19 cellular contexts compared by ENCODE assay signal in the genomic region with DNA sequence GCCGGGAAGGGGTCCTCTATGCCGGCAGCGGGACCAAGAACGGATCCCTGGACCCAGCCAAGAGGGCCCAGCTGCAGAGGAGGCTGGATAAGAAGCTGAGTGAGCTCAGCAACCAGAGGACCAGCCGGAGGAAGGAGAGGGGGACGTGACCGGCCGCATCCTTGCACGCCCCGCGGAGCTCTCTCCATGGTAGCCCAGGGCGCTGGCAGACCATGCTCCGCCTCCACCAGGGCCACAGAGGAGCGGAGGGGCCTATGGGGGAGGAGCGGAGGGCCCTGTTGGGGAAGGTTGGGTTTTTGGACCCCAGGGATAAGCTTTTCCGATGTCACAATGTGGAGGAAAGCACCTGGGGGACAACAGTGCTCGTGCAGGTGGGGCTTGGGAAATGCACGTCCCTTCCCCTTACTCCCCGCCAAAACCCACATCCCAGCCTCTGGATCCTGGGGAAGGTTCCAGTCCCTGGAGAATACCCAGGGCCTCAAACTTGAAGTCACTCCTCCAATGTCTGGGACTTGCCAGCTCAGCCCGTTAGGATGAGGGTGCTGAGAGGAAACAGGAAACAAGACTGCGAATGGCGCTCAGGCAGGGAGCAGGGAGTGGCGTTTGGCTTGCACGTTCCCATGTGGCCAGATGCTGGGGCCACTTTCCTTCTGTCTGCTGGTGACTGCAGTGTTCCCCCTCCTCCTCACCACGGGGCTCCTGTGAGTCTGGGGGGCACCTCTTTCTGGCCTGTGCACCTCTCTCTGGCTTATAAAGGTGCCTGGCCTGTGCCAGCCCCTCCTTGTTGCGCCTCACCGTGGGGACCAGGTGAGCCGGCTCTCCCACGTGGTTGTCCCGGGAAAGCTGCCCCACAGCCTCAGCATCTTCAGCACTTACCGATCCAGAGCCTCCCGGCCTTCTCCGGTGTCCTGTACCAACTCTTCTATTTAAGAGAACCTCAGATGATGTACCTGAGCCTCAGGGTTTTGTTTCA. TPM values are rescaled to one million over a fixed set of nuclear protein-coding genes. Genes with fewer than 3 reads are reported as not detected.
DNase-seq lines count a peak whose midpoint lies in the region; ATAC-seq and TF ChIP-seq lines count a peak whose summit lies in the region.
"Had no signal": no experiment of that assay in that cellular context is flagged by ENCODE, and none has a peak within 500 bp of the region (broad histone marks: within the 10 kb centered on the region; RNA-seq: fewer than 3 reads in every experiment).

No MANE protein-coding gene starts in this region.

- H2BK120ac ChIP-seq in neuronal stem cell (ENCODE audit: low read depth, low read length) = no peak overlapping the region

- peak overlapping the region; percentile 5 for H3K14ac ChIP-seq in neuronal stem cell (ENCODE audit: low read length)

- H3K9ac ChIP-seq in neuronal stem cell (ENCODE audit: low read depth, low read length, poor library complexity) = no peak overlapping the region

- POLR2A ChIA-PET in A673 (lab: Charles Lee; ENCODE audit: low non-redundant PET) (no interaction called here), HEK293 (lab: Yijun Ruan, JAX) (no interaction called here)

- H3K36me3 ChIP-seq in A673 (ENCODE audit: insufficient read depth, low read length, poor library complexity, severe bottlenecking) = peaks cover 37% of the 10 kb centered on the region
- peaks cover 0 to 57% of the 10 kb centered on the region in 2 experiments; a peak in 1 of 3 replicates for H3K36me3 ChIP-seq in HEK293 (ENCODE audit: control insufficient read depth in 2 of 2, insufficient read depth in 1 of 2, low read length in 2 of 2)
- H3K36me3 ChIP-seq in neuronal stem cell (replicated peaks in 1 of 2; ENCODE audit: control insufficient read depth in 2 of 2, insufficient read depth in 2 of 2, low read length in 2 of 2) = peaks cover 29 to 65% of the 10 kb centered on the region in 2 donors

- H2BK12ac ChIP-seq in neuronal stem cell (ENCODE audit: low read length) = no peak overlapping the region

- DNase-seq in A673 (ENCODE audit: low spot score) (peak; percentile 25), chondrocyte (ENCODE audit: low spot score) (peak; percentile 75), neuronal stem cell (ENCODE audit: low spot score) (no peak), DMS153 (lab: John Stamatoyannopoulos, UW) (no peak), HUDEP-2 (lab: John Stamatoyannopoulos, UW; ENCODE audit: unreplicated experiment in 76 of 76) (no peak)
- no peak for DNase-seq in stimulated activated CD4-positive, alpha-beta T cell treated with anti-CD3 and anti-CD28 coated beads, Interleukin-2, amount 100 ng/mL, for 24 hours
- DNase-seq: CD4-positive, CD25-positive, alpha-beta regulatory T cell; DMS79; NCI-H1694; NCI-H2171 treated with DMSO at 0.1 percent for 48 hours; NCI-H510A; NCI-H82; SIG-M5 had no signal

- H3K27me3 Mint-ChIP-seq in chondrocyte (ENCODE audit: low read depth) = no peaks in the 10 kb centered on the region
- H3K27me3 Mint-ChIP-seq: CD4-positive, CD25-positive, alpha-beta regulatory T cell; IgD-negative memory B cell had no signal

- CTCF ChIA-PET in A673 (lab: Charles Lee) = interaction anchor here (0.5 kb wide), 1 partner anchor 217 kb away, joined by 3 read pairs; no protein-coding TSS in a partner anchor
- CTCF ChIA-PET in HEK293 (lab: Yijun Ruan, JAX) = no interaction called here

- intact Hi-C loops in A673 (cut with micrococcal nuclease; ENCODE audit: unreplicated experiment) = no loop called here

- H3K4me1 Mint-ChIP-seq in chondrocyte (ENCODE audit: low read depth) = peaks cover 17% of the 10 kb centered on the region
- H3K4me1 Mint-ChIP-seq: CD4-positive, CD25-positive, alpha-beta regulatory T cell; IgD-negative memory B cell had no signal

- no peak overlapping the region for H3K4ac ChIP-seq in neuronal stem cell (ENCODE audit: low read length)

- no peak overlapping the region for H3K23ac ChIP-seq in neuronal stem cell (ENCODE audit: low read depth, low read length, poor library complexity)

- BruUV-seq in A673 (replicated peaks; lab: Mats Ljungman, UMichigan) = no TSS peak

- no peak overlapping the region for H2AFZ ChIP-seq in neuronal stem cell (ENCODE audit: low read length)

- H3K9me3 Mint-ChIP-seq in chondrocyte (ENCODE audit: low read depth) = no peaks in the 10 kb centered on the region
- H3K9me3 Mint-ChIP-seq: CD4-positive, CD25-positive, alpha-beta regulatory T cell; IgD-negative memory B cell had no signal

- no peak overlapping the region for H3K18ac ChIP-seq in neuronal stem cell (ENCODE audit: low read length)

- H3K79me1 ChIP-seq in neuronal stem cell (ENCODE audit: low read depth, low read length) = peaks cover 1% of the 10 kb centered on the region

- no peak overlapping the region for H2AK5ac ChIP-seq in neuronal stem cell (ENCODE audit: low read depth, low read length)

- H3K4me3 Mint-ChIP-seq in chondrocyte (ENCODE audit: unreplicated experiment) = no peak overlapping the region
- H3K4me3 Mint-ChIP-seq: CD4-positive, CD25-positive, alpha-beta regulatory T cell; IgD-negative memory B cell had no signal

- peaks cover 8% of the 10 kb centered on the region for H3K36me3 Mint-ChIP-seq in chondrocyte (ENCODE audit: low read depth)
- H3K36me3 Mint-ChIP-seq: IgD-negative memory B cell had no signal

- H3K27ac ChIP-seq in A673 (ENCODE audit: low read depth, low read length, poor library complexity, severe bottlenecking) = no peak overlapping the region
- no peak overlapping the region for H3K27ac ChIP-seq in HEK293 (ENCODE audit: extremely low read depth, low read depth, low read length)
- no peak overlapping the region for H3K27ac ChIP-seq in neuronal stem cell (replicated peaks; ENCODE audit: low read length)

- H3K27me3 ChIP-seq in A673 (replicated peaks; ENCODE audit: insufficient read depth, low read depth, low read length, poor library complexity) = no peaks in the 10 kb centered on the region
- H3K27me3 ChIP-seq in neuronal stem cell (ENCODE audit: control insufficient read depth in 3 of 3, insufficient read depth in 3 of 3, low read depth in 1 of 3, low read length in 3 of 3) = no peaks in the 10 kb centered on the region

- H3K9me3 ChIP-seq in A673 (ENCODE audit: low read depth, low read length, poor library complexity, severe bottlenecking) = no peaks in the 10 kb centered on the region
- no peaks in the 10 kb centered on the region for H3K9me3 ChIP-seq in HEK293 (ENCODE audit: control insufficient read depth, insufficient read depth, low read depth, low read length)
- no peaks in the 10 kb centered on the region for H3K9me3 ChIP-seq in neuronal stem cell (replicated peaks in 1 of 2; ENCODE audit: control insufficient read depth in 2 of 2, insufficient read depth in 1 of 2, low read depth in 1 of 2, low read length in 2 of 2)

- no peak overlapping the region for H2BK15ac ChIP-seq in neuronal stem cell (ENCODE audit: low read length)

- H4K91ac ChIP-seq in neuronal stem cell (ENCODE audit: low read depth, low read length, poor library complexity) = no peak overlapping the region

- TF ChIP-seq CTCF in A673 (conservative IDR thresholded peaks at IDR 0.05; ENCODE audit: low read depth, low read length) = no peak
- TF ChIP-seq CTCF in HEK293 (tag by site-specific recombination; IDR thresholded peaks at IDR 0.05) = no peak
- TF ChIP-seq CTCF in chondrocyte (IDR thresholded peaks at IDR 0.05) = no peak

- no peak overlapping the region for H4K8ac ChIP-seq in neuronal stem cell (ENCODE audit: low read depth, low read length)

- no peak overlapping the region for H3K4me2 ChIP-seq in neuronal stem cell (ENCODE audit: insufficient read depth, low read length, poor library complexity, severe bottlenecking)

- no CpG with 5 or more reads among the region's 33 CpGs for WGBS in neuronal stem cell (ENCODE audit: extremely low coverage in 2 of 2, insufficient read length in 2 of 2, insufficient replicate concordance in 1 of 2), 2 donors

- H3K4me1 ChIP-seq in A673 (ENCODE audit: insufficient read depth, low read length, poor library complexity, severe bottlenecking) = no peaks in the 10 kb centered on the region
- no peaks in the 10 kb centered on the region for H3K4me1 ChIP-seq in HEK293 (ENCODE audit: control insufficient read depth, insufficient read depth, low read length)
- H3K4me1 ChIP-seq in neuronal stem cell (ENCODE audit: control insufficient read depth in 2 of 2, insufficient read depth in 1 of 2, low read depth in 1 of 2, low read length in 2 of 2) = no peaks in the 10 kb centered on the region

- no peak overlapping the region for H3K27ac Mint-ChIP-seq in chondrocyte (ENCODE audit: unreplicated experiment)

- H3K4me3 ChIP-seq in A673 (ENCODE audit: low read depth, low read length, poor library complexity, severe bottlenecking) (no peak overlapping the region), HEK293 (ENCODE audit: low read depth, low read length) (no peak overlapping the region), neuronal stem cell (ENCODE audit: low read length in 2 of 2) (no peak overlapping the region)

- H2BK5ac ChIP-seq in neuronal stem cell (ENCODE audit: low read length) = no peak overlapping the region

- no peak for ATAC-seq in esophagus mucosa
- ATAC-seq: HCT116 had no signal

RNA-seq across cellular contexts. Expression of gene IGHMBP2, which starts 36.2 kb away (rescaled TPM):
- total RNA-seq in A673 (2021) = 48.7 and 49.9 TPM in 2 replicates
- total RNA-seq in chondrocyte = 17.4 to 21.4 TPM (median 18.1 TPM) in 3 replicates
- 7.8 TPM for polyA plus RNA-seq in neuronal stem cell (2013, experiment 1 of 2)
- polyA plus RNA-seq in neuronal stem cell (2013, experiment 2 of 2) = 7.6 TPM
- total RNA-seq in esophagus mucosa = 12.6 TPM

RNA-seq across cellular contexts. Expression of gene MRPL21, which starts 36.2 kb away (rescaled TPM):
- total RNA-seq in A673 (2021) = 126 and 138 TPM in 2 replicates
- total RNA-seq in chondrocyte = 31.5 to 41.4 TPM (median 36.9 TPM) in 3 replicates
- 72.9 TPM for polyA plus RNA-seq in neuronal stem cell (2013, experiment 1 of 2)
- polyA plus RNA-seq in neuronal stem cell (2013, experiment 2 of 2) = 67.6 TPM
- 62.7 TPM for total RNA-seq in esophagus mucosa

RNA-seq across cellular contexts. Expression of gene MRGPRD, which starts 40.9 kb away (rescaled TPM):
- not detected in 2 replicates for total RNA-seq in A673 (2021)
- not detected in 3 replicates for total RNA-seq in chondrocyte
- 0.04 TPM for polyA plus RNA-seq in neuronal stem cell (2013, experiment 1 of 2)
- polyA plus RNA-seq in neuronal stem cell (2013, experiment 2 of 2) = not detected
- total RNA-seq in esophagus mucosa = not detected
- total RNA-seq: CD4-positive, CD25-positive, alpha-beta regulatory T cell; G401; HT-29 had no signal
- polyA plus RNA-seq: IgD-negative memory B cell had no signal

Comparison
In these comparisons a context has a peak if more than half of its experiments do, and no peak if none do; other contexts are left out.
1. DNase-seq: peak in A673 (single experiment) and chondrocyte (single experiment); none in neuronal stem cell (single experiment), DMS153 (single experiment), stimulated activated CD4-positive, alpha-beta T cell treated with anti-CD3 and anti-CD28 coated beads, Interleukin-2, amount 100 ng/mL, for 24 hours (0 of 2) and HUDEP-2 (0 of 76).